ENCODE assay signal across 9 cellular contexts in genomic region chr1:110872745-110873435, GRCh38. TPM values are rescaled to one million over a fixed set of nuclear protein-coding genes. Genes with fewer than 3 reads are reported as not detected.
A peak's percentile ranks its signal among the peaks of the same experiment; 100 is the strongest.
DNase-seq lines count a peak whose midpoint lies in the region; ATAC-seq and TF ChIP-seq lines count a peak whose summit lies in the region.
"Had no signal": no experiment of that assay in that cellular context is flagged by ENCODE, and none has a peak within 500 bp of the region (broad histone marks: within the 10 kb centered on the region; RNA-seq: fewer than 3 reads in every experiment).

Gene CD53, plus strand, starts transcription at chr1:110873148. Its CDS starts 18,261 bp downstream, at chr1:110891409.

- DNase-seq in CD8-positive, alpha-beta memory T cell: peak; percentile 26 to 84 (median 72)
- DNase-seq in Jurkat, Clone E6-1 (ENCODE audit: low read depth, low spot score): peak; percentile 78
- DNase-seq in transverse colon (peak; percentile 37), NCI-H1092 treated with DMSO at 0.1 percent for 48 hours (lab: John Stamatoyannopoulos, UW) (no peak), NCI-H1092 (lab: John Stamatoyannopoulos, UW) (no peak)

- peaks cover 9 to 41% (median 12%) of the 10 kb centered on the region in 3 donors for H3K36me3 Mint-ChIP-seq in CD8-positive, alpha-beta memory T cell

- TF ChIP-seq CTCF in transverse colon (IDR thresholded peaks at IDR 0.05): no peak

- peak within 1 kb of the TSS; percentile 97 to 99 (median 99) for H3K4me3 Mint-ChIP-seq in CD8-positive, alpha-beta memory T cell

- TF ChIP-seq POLR2A in transverse colon (IDR thresholded peaks at IDR 0.05): peak; percentile 79

- POLR2A ChIA-PET in CD8-positive, alpha-beta memory T cell (lab: Charles Lee): interaction anchor here (1.0 to 2.2 kb wide), 6 partner anchors 9 to 92 kb away, joined by 3 to 13 read pairs (median 4); partner anchors contain the start of gene LRIF1
- POLR2A ChIA-PET in activated CD8-positive, alpha-beta memory T cell treated with anti-CD3 and anti-CD28 coated beads for 36 hours (lab: Charles Lee): interaction anchor here (0.6 to 1.0 kb wide), 3 partner anchors 89 to 224 kb away, joined by 3 to 5 read pairs (median 4); partner anchors contain the start of gene LRIF1

- intact Hi-C loops in transverse colon (cut with DNase I; ENCODE audit: low total_unique reads): no loop called here

- no peak for TF ChIP-seq EP300 in transverse colon (IDR thresholded peaks at IDR 0.05; ENCODE audit: low read depth)

- H3K27ac ChIP-seq in CD8-positive, alpha-beta memory T cell (ENCODE audit: low read depth, low read length): peak within 1 kb of the TSS; percentile 95
- H3K27ac ChIP-seq in layer of hippocampus (ENCODE audit: low read depth, low read length) (peak within 1 kb of the TSS; percentile 44), transverse colon (peak within 1 kb of the TSS; percentile 65 to 82 (median 78))
- H3K27ac ChIP-seq: cardiac muscle cell had no signal

- WGBS in transverse colon (ENCODE audit: low coverage in 1 of 2), 2 donors: 34 to 60% methylated on average over 9 of the region's 9 CpGs

- H3K27me3 ChIP-seq in CD8-positive, alpha-beta memory T cell (ENCODE audit: insufficient read depth, low read length, poor library complexity, severe bottlenecking): no peaks in the 10 kb centered on the region
- H3K27me3 ChIP-seq in layer of hippocampus (ENCODE audit: control insufficient read depth, insufficient read depth, low read length): no peaks in the 10 kb centered on the region
- H3K27me3 ChIP-seq in transverse colon: no peaks in the 10 kb centered on the region
- H3K27me3 ChIP-seq: cardiac muscle cell had no signal

- CTCF ChIA-PET in CD8-positive, alpha-beta memory T cell (lab: Charles Lee): interaction anchor here (1.0 to 1.9 kb wide), 5 partner anchors 18 to 92 kb away, joined by 3 to 6 read pairs (median 3); partner anchors contain the start of gene LRIF1
- CTCF ChIA-PET in activated CD8-positive, alpha-beta memory T cell treated with anti-CD3 and anti-CD28 coated beads for 36 hours (lab: Charles Lee): no interaction called here

- peaks cover 4% of the 10 kb centered on the region for H3K36me3 ChIP-seq in CD8-positive, alpha-beta memory T cell (ENCODE audit: insufficient read depth, low read length)
- no peaks in the 10 kb centered on the region for H3K36me3 ChIP-seq in transverse colon
- H3K36me3 ChIP-seq: cardiac muscle cell had no signal

- H3K4me1 ChIP-seq in CD8-positive, alpha-beta memory T cell (ENCODE audit: insufficient read depth, low read length): peaks cover 44% of the 10 kb centered on the region
- no peaks in the 10 kb centered on the region for H3K4me1 ChIP-seq in transverse colon

- no peaks in the 10 kb centered on the region for H3K9me3 ChIP-seq in CD8-positive, alpha-beta memory T cell (ENCODE audit: low read length)
- peaks cover 0 to 4% of the 10 kb centered on the region in 2 donors for H3K9me3 ChIP-seq in transverse colon

- H3K27me3 Mint-ChIP-seq in CD8-positive, alpha-beta memory T cell: no peaks in the 10 kb centered on the region

- H3K27ac Mint-ChIP-seq in CD8-positive, alpha-beta memory T cell: peak within 1 kb of the TSS; percentile 94 to 99 (median 98)

- H3K4me1 Mint-ChIP-seq in CD8-positive, alpha-beta memory T cell: peaks cover 59 to 64% (median 59%) of the 10 kb centered on the region in 3 donors

- ATAC-seq in GM19467 (IDR thresholded peaks at IDR 0.05; ENCODE audit: unreplicated experiment): peak; percentile 42

- in situ Hi-C loops in transverse colon (cut with MboI; ENCODE audit: low pct_ligation_motif_present in 1 of 4, low pct_unique_long_range_greater_than_20kb in 1 of 4, low sequenced_read_pairs in 3 of 4): no loop called here

- peaks cover 0 to 1% (median 0%) of the 10 kb centered on the region in 5 donors for H3K9me3 Mint-ChIP-seq in CD8-positive, alpha-beta memory T cell

- H3K4me3 ChIP-seq in CD8-positive, alpha-beta memory T cell (ENCODE audit: low read length): peak within 1 kb of the TSS; percentile 94
- peak within 1 kb of the TSS; percentile 75 for H3K4me3 ChIP-seq in Jurkat, Clone E6-1 (ENCODE audit: low read length)
- peak within 1 kb of the TSS in 3 of 4 donors; percentile 22 to 50 (median 26) for H3K4me3 ChIP-seq in transverse colon
- H3K4me3 ChIP-seq: cardiac muscle cell had no signal

RNA-seq across cellular contexts. Expression of gene CD53, which starts in this region (rescaled TPM):
- total RNA-seq in CD8-positive, alpha-beta memory T cell: 100 to 1,000 TPM; 190 to 194 TPM
- polyA plus RNA-seq in CD8-positive, alpha-beta memory T cell: 1,104 TPM
- 137 TPM for polyA plus RNA-seq in Jurkat, Clone E6-1 (2012; ENCODE audit: insufficient read depth, insufficient read length)
- total RNA-seq in activated CD8-positive, alpha-beta memory T cell treated with anti-CD3 and anti-CD28 coated beads for 36 hours: 100 to 1,000 TPM; 201 to 205 TPM
- 10 to 100 TPM in 3 of 4 donors, not detected in 1; 18.6 to 71.6 (median 25.4) TPM for total RNA-seq in transverse colon
- total RNA-seq: cardiac muscle cell had no signal
- polyA plus RNA-seq: cardiac muscle cell had no signal

Comparison
In these comparisons a context has a peak if more than half of its experiments do, and no peak if none do; other contexts are left out.
1. DNase-seq: peak in CD8-positive, alpha-beta memory T cell (5 of 5), Jurkat, Clone E6-1 (single experiment) and transverse colon (single experiment); none in NCI-H1092 treated with DMSO at 0.1 percent for 48 hours (single experiment) and NCI-H1092 (single experiment).
2. H3K27ac ChIP-seq: peak in every context shown above with its lines; median percentile 95 in CD8-positive, alpha-beta memory T cell; 78 in transverse colon; 44 in layer of hippocampus.
3. H3K4me3 ChIP-seq: peak in every context shown above with its lines; median percentile 94 in CD8-positive, alpha-beta memory T cell; 75 in Jurkat, Clone E6-1; 26 in transverse colon.